In the genomic region with DNA sequence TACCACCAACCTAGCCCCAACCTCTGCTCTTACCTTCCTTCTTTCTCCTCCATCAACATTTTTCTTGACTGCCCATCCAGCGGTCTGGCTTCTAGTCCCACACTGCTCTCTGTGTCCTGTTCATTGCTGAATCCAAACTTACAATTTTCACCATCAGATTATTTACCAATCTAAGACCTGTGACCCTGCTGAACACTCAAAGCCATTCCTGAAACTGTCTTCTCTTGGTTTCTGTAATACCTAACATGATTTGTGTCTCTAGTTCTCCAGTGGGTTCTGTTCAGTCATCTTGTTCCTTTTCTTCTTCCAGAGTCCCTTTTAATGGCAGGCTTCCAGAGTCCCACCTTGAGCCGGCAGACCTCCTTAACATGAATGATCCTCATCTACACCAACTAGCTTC, we compare ENCODE assay signal across 14 cellular contexts. TPM values are rescaled to one million over a fixed set of nuclear protein-coding genes. Genes with fewer than 3 reads are reported as not detected.
A peak's percentile ranks its signal among the peaks of the same experiment; 100 is the strongest.
DNase-seq lines count a peak whose midpoint lies in the region; ATAC-seq and TF ChIP-seq lines count a peak whose summit lies in the region.
"Had no signal": no experiment of that assay in that cellular context is flagged by ENCODE, and none has a peak within 500 bp of the region (broad histone marks: within the 10 kb centered on the region; RNA-seq: fewer than 3 reads in every experiment).

No MANE protein-coding gene starts in this region.

- H3K27me3 ChIP-seq in CD8-positive, alpha-beta memory T cell (ENCODE audit: insufficient read depth, low read length, poor library complexity, severe bottlenecking) = no peaks in the 10 kb centered on the region
- no peaks in the 10 kb centered on the region for H3K27me3 ChIP-seq in iPS-18a (ENCODE audit: control insufficient read depth, insufficient read depth, low read length)
- H3K27me3 ChIP-seq: SJSA1 had no signal

- H3K4me3 ChIP-seq in CD8-positive, alpha-beta memory T cell (ENCODE audit: low read length) = no peak overlapping the region
- H3K4me3 ChIP-seq in iPS-18a (ENCODE audit: low read length) (peak overlapping the region; percentile 13), coronary artery (no peak overlapping the region)
- H3K4me3 ChIP-seq: SJSA1 had no signal

- H3K36me3 ChIP-seq in CD8-positive, alpha-beta memory T cell (ENCODE audit: insufficient read depth, low read length) = no peaks in the 10 kb centered on the region
- no peaks in the 10 kb centered on the region for H3K36me3 ChIP-seq in iPS-18a (ENCODE audit: control insufficient read depth, low read depth, low read length)

- H3K4me3 Mint-ChIP-seq in CD8-positive, alpha-beta memory T cell = peak overlapping the region in 2 of 7 donors; percentile 3 to 8
- H3K4me3 Mint-ChIP-seq: HFFc6 had no signal

- H3K27ac ChIP-seq in CD8-positive, alpha-beta memory T cell (ENCODE audit: low read depth, low read length) = no peak overlapping the region
- H3K27ac ChIP-seq in iPS-18a (ENCODE audit: low read length) (peak overlapping the region; percentile 26), coronary artery (no peak overlapping the region)
- H3K27ac ChIP-seq: SJSA1 had no signal

- no peak for DNase-seq in CD8-positive, alpha-beta memory T cell
- DNase-seq in NCI-H510A treated with DMSO at 0.1 percent for 48 hours (lab: John Stamatoyannopoulos, UW) (no peak), coronary artery (ENCODE audit: low spot score) (no peak), medulla oblongata (ENCODE audit: extremely low spot score) (no peak), pons (ENCODE audit: low spot score) (no peak)
- DNase-seq: activated effector memory CD4-positive, alpha-beta T cell treated with anti-CD3 and anti-CD28 coated beads, Interleukin-2, amount 50 U/mL, for 16 hours; HFFc6; NCI-H1092; NCI-H526 treated with DMSO at 0.1 percent for 48 hours had no signal

- H3K9me3 ChIP-seq in CD8-positive, alpha-beta memory T cell (ENCODE audit: low read length) = no peaks in the 10 kb centered on the region
- no peaks in the 10 kb centered on the region for H3K9me3 ChIP-seq in iPS-18a (ENCODE audit: control insufficient read depth, low read depth, low read length)
- H3K9me3 ChIP-seq: SJSA1 had no signal

- ATAC-seq in GM19452 (IDR thresholded peaks at IDR 0.05; ENCODE audit: unreplicated experiment) (peak; percentile 45), HG03571 (IDR thresholded peaks at IDR 0.05; ENCODE audit: unreplicated experiment) (peak; percentile 43)
- ATAC-seq: activated CD4-positive, CD25-positive, alpha-beta regulatory T cell treated with anti-CD3 and anti-CD28 coated beads, Interleukin-2, amount 50 U/mL, for 24 hours had no signal

- H3K9me3 Mint-ChIP-seq in CD8-positive, alpha-beta memory T cell = peaks cover 5 to 19% (median 17%) of the 10 kb centered on the region in 5 donors

- H3K4me1 Mint-ChIP-seq in CD8-positive, alpha-beta memory T cell = peaks cover 57 to 63% (median 61%) of the 10 kb centered on the region in 3 donors

- CTCF ChIA-PET in CD8-positive, alpha-beta memory T cell (lab: Charles Lee) = interaction anchor here (1.9 kb wide), 1 partner anchor 10 kb away, joined by 4 read pairs; no protein-coding TSS in a partner anchor

- POLR2A ChIA-PET in CD8-positive, alpha-beta memory T cell (lab: Charles Lee) = no interaction called here

- peaks cover 4 to 23% (median 8%) of the 10 kb centered on the region in 3 donors for H3K36me3 Mint-ChIP-seq in CD8-positive, alpha-beta memory T cell

- H3K4me1 ChIP-seq in CD8-positive, alpha-beta memory T cell (ENCODE audit: insufficient read depth, low read length) = no peaks in the 10 kb centered on the region
- peaks cover 65% of the 10 kb centered on the region for H3K4me1 ChIP-seq in iPS-18a (ENCODE audit: control insufficient read depth, low read depth, low read length)

- H3K27me3 Mint-ChIP-seq in CD8-positive, alpha-beta memory T cell = no peaks in the 10 kb centered on the region

- no peak for TF ChIP-seq CTCF in coronary artery (IDR thresholded peaks at IDR 0.05)

- peak overlapping the region in 5 of 8 donors; percentile 2 to 47 (median 13) for H3K27ac Mint-ChIP-seq in CD8-positive, alpha-beta memory T cell

- no peak overlapping the region for H3K9ac ChIP-seq in iPS-18a (ENCODE audit: low read length)

RNA-seq across cellular contexts. Expression of gene RRAS2, which starts 24.1 kb away (rescaled TPM):
- total RNA-seq in CD8-positive, alpha-beta memory T cell = 10 to 100 TPM; 70.1 to 72.6 TPM
- polyA plus RNA-seq in CD8-positive, alpha-beta memory T cell = 52.6 TPM
